Comparison of ENCODE assay signal across 8 cellular contexts in the genomic region with DNA sequence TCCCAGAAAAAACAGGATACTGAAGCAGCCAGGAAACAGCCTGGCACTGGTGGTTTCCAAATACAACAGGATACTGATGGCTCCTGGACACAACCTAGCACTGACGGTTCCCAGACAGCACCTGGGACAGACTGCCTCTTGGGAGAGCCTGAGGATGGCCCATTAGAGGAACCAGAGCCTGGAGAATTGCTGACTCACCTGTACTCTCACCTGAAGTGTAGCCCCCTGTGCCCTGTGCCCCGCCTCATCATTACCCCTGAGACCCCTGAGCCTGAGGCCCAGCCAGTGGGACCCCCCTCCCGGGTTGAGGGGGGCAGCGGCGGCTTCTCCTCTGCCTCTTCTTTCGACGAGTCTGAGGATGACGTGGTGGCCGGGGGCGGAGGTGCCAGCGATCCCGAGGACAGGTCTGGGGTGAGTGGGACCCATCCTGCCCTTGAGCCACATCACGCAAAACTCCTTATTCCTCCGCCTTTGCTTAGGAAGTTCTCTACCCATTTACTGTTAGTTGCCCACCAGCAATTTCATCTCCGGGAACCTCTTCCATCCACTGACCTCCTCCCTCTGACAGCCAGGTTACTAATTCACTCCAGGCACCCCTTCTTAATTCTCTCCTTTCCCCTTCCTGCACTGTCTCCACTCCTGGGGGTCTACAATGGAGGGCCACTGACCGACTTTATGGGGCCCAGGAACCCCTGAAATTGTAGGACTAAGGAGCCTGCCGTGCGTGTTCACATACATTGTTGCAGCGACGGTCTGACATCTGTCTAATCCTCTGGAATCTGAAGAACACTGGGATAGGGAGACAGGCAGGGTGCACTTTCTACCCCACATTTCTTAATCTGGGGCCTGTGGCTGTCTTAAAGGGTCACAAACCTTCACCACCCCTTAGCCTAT. TPM values are rescaled to one million over a fixed set of nuclear protein-coding genes. Genes with fewer than 3 reads are reported as not detected.
DNase-seq lines count a peak whose midpoint lies in the region; ATAC-seq, FAIRE-seq and TF ChIP-seq lines count a peak whose summit lies in the region.

No MANE protein-coding gene starts in this region.

- FAIRE-seq in K562 (lab: Jason Lieb, UNC) = peak; percentile 49

- 2% methylated on average over 19 of the region's 20 CpGs for WGBS in K562 (ENCODE audit: insufficient coverage, low coverage, missing lambda C conversion rate)

- peak overlapping the region; percentile 64; the same call in 1 of the 2 replicates for H2AFZ ChIP-seq in K562 (ENCODE audit: low read depth, low read length)

- H3K4me3 ChIP-seq in AG10803 (ENCODE audit: low read length) (peak overlapping the region; percentile 94), K562 (peak overlapping the region; percentile 62)

- no peak for TF ChIP-seq EP300 in K562 (IDR thresholded peaks at IDR 0.05; ENCODE audit: low read length)

- ATAC-seq in K562 = peak; percentile 6; the same call in 2 of the 3 replicates
- no peak for ATAC-seq in left lobe of liver

- TF ChIP-seq POLR2A in K562 (conservative IDR thresholded peaks at IDR 0.05) = no peak

- intact Hi-C loops in K562 (cut with micrococcal nuclease) = loop anchor here (2.0 kb wide), 1 partner anchor 33 kb away; a partner anchor contains a TSS

- peaks cover 21 to 55% of the 10 kb centered on the region in 2 experiments for H3K4me1 ChIP-seq in K562 (replicated peaks in 1 of 2; ENCODE audit: control insufficient read depth in 2 of 2, insufficient read depth in 2 of 2, low read length in 2 of 2)

- POLR2A ChIA-PET in K562 (lab: Yijun Ruan, JAX) = interaction anchor here (0.5 to 1.5 kb wide), 8 partner anchors 10 to 324 kb away, joined by 3 to 6 read pairs (median 3); no protein-coding TSS in a partner anchor

- H3K27ac ChIP-seq in KOPT-K1 (ENCODE audit: low read depth, low read length, poor library complexity, severe bottlenecking) (peak overlapping the region; percentile 72), K562 (ENCODE audit: extremely low read depth, low read depth, low read length) (peak overlapping the region; percentile 80), temporal lobe (ENCODE audit: low read depth, low read length) (peak overlapping the region; percentile 79)

- H3K9me1 ChIP-seq in K562 (ENCODE audit: control insufficient read depth, insufficient read depth, low read length) = no peaks in the 10 kb centered on the region

- no peaks in the 10 kb centered on the region for H3K36me3 ChIP-seq in KOPT-K1 (ENCODE audit: insufficient read depth, low read length)
- peaks cover 8% of the 10 kb centered on the region; the same call in 2 of the 3 replicates for H3K36me3 ChIP-seq in K562 (ENCODE audit: control insufficient read depth, insufficient read depth, low read length)

- BruUV-seq in K562 (replicated peaks; lab: Mats Ljungman, UMichigan) = no TSS peak

- in situ Hi-C loops in K562 (cut with MboI) = no loop called here

- no peaks in the 10 kb centered on the region for H3K27me3 ChIP-seq in K562 (ENCODE audit: control insufficient read depth in 2 of 2, insufficient read depth in 2 of 2, low read length in 2 of 2)

- DNase-seq in AG10803 (ENCODE audit: low read depth) = peak; percentile 18
- DNase-seq in K562 (ENCODE audit: extremely low read depth in 1 of 4, low spot score in 3 of 4) = peak in 3 of 4 experiments; percentile 38 to 46 (median 38)
- DNase-seq in left lobe of liver (ENCODE audit: low spot score) = peak; percentile 58
- no peak for DNase-seq in SIG-M5 (lab: John Stamatoyannopoulos, UW)
- DNase-seq in COR-L47 (lab: John Stamatoyannopoulos, UW) = no peak
- no peak for DNase-seq in SKM-1 (lab: John Stamatoyannopoulos, UW; ENCODE audit: unreplicated experiment)

- TF ChIP-seq CTCF in AG10803 (conservative IDR thresholded peaks at IDR 0.05; ENCODE audit: low read length) = no peak
- no peak for TF ChIP-seq CTCF in K562 (IDR thresholded peaks at IDR 0.05 in 2 of 3, conservative IDR thresholded peaks at IDR 0.05 in 1 of 3; ENCODE audit: insufficient read depth in 2 of 3, low read depth in 1 of 3, low read length in 3 of 3)

- no peaks in the 10 kb centered on the region for H4K20me1 ChIP-seq in K562 (replicated peaks; ENCODE audit: control insufficient read depth, insufficient read depth, low read length)

- CTCF ChIA-PET in K562 (lab: Yijun Ruan, JAX; ENCODE audit: low intra/inter-chr PET ratio) = no interaction called here

- peak overlapping the region; percentile 93 for H3K4me2 ChIP-seq in K562 (ENCODE audit: insufficient read depth, low read length)

- peaks cover 62% of the 10 kb centered on the region for H3K79me2 ChIP-seq in K562 (ENCODE audit: control insufficient read depth, insufficient read depth, low read length)

- H3K9ac ChIP-seq in K562 (ENCODE audit: insufficient read depth in 1 of 2, low read depth in 2 of 2, low read length in 2 of 2) = peak overlapping the region; percentile 79 to 90

- H3K9me3 ChIP-seq in KOPT-K1 (ENCODE audit: insufficient read depth, low read length, poor library complexity, severe bottlenecking) = no peaks in the 10 kb centered on the region
- H3K9me3 ChIP-seq in K562 (replicated peaks; ENCODE audit: control insufficient read depth, insufficient read depth, low read depth, low read length) = no peaks in the 10 kb centered on the region

- TF ChIP-seq RAD21 in K562 (CRISPR knock-in tag; conservative IDR thresholded peaks at IDR 0.05 in 1 of 2, IDR thresholded peaks at IDR 0.05 in 1 of 2) = no peak

RNA-seq across cellular contexts. Expression of a gene that starts 1.2 kb away (rescaled TPM):
- 7.8 and 24.0 TPM in 2 replicates for total RNA-seq in K562 (2011; cell fraction: chromatin; rRNA removed; ENCODE audit: low replicate concordance)
- 14.8 and 15.4 TPM in 2 replicates for total RNA-seq in K562 (2011; cell fraction: nucleolus; rRNA removed)
- 8.1 and 11.3 TPM in 2 replicates for total RNA-seq in K562 (2011; cell fraction: nucleoplasm; rRNA removed)
- 7.4 and 8.7 TPM in 2 replicates for total RNA-seq in K562 (2014; rRNA removed)
- 3.4 and 4.0 TPM in 2 replicates for total RNA-seq in K562 (2014; rRNA removed; fragmentation: Illumina TruSeq; extraction: Trizol)
- 4.7 and 5.1 TPM in 2 replicates for total RNA-seq in K562 (2015; rRNA removed; fragmentation: Illumina TruSeq; extraction: Trizol)
- 9.0 and 9.3 TPM in 2 replicates for total RNA-seq in K562 (2021)
- polyA plus RNA-seq in K562 (2011; rRNA removed) = 6.0 and 6.1 TPM in 2 replicates
- 6.4 and 8.6 TPM in 2 replicates for polyA plus RNA-seq in K562 (2011; cell fraction: cytosol; rRNA removed)
- 5.3 and 9.3 TPM in 2 replicates for polyA plus RNA-seq in K562 (2011; cell fraction: nucleus; rRNA removed)
- 6.0 and 10.0 TPM in 2 replicates for polyA plus RNA-seq in K562 (2012)
- 5.8 and 6.6 TPM in 2 replicates for polyA plus RNA-seq in K562 (2014; fragmentation: Illumina TruSeq; extraction: Trizol)
- polyA plus RNA-seq in K562 (2014; fragmentation: Nextera tagmentation; extraction: Ambion mirVana) = under 1 TPM; 0.08 to 0.22 TPM
- polyA plus RNA-seq in K562 (2014; rRNA removed) = 6.4 and 8.9 TPM in 2 replicates
- 7.3 and 9.6 TPM in 2 replicates for polyA minus RNA-seq in K562 (2011; rRNA and poly(A)+ RNA removed)
- 3.9 and 6.0 TPM in 2 replicates for polyA minus RNA-seq in K562 (2011; cell fraction: cytosol; rRNA and poly(A)+ RNA removed)
- 4.3 and 4.7 TPM in 2 replicates for polyA minus RNA-seq in K562 (2011; cell fraction: nucleus; rRNA and poly(A)+ RNA removed)
- total RNA-seq in left lobe of liver = 7.0 TPM
- 7.4 TPM for total RNA-seq in temporal lobe

RNA-seq across cellular contexts. Expression of a gene that starts 1.4 kb away (rescaled TPM):
- 33.1 and 73.6 TPM in 2 replicates for total RNA-seq in K562 (2011; cell fraction: chromatin; rRNA removed; ENCODE audit: low replicate concordance)
- total RNA-seq in K562 (2011; cell fraction: nucleolus; rRNA removed) = 54.3 and 55.7 TPM in 2 replicates
- 43.2 and 52.2 TPM in 2 replicates for total RNA-seq in K562 (2011; cell fraction: nucleoplasm; rRNA removed)
- total RNA-seq in K562 (2014; rRNA removed) (18.3 and 20.0 TPM in 2 replicates), K562 (2014; rRNA removed; fragmentation: Illumina TruSeq; extraction: Trizol) (5.2 and 5.5 TPM in 2 replicates), K562 (2015; rRNA removed; fragmentation: Illumina TruSeq; extraction: Trizol) (12.9 and 13.6 TPM in 2 replicates), K562 (2021) (24.0 and 27.2 TPM in 2 replicates), left lobe of liver (43.5 TPM), temporal lobe (28.8 TPM)
- polyA plus RNA-seq in K562 (2011; rRNA removed) (14.4 and 17.6 TPM in 2 replicates), K562 (2014; fragmentation: Illumina TruSeq; extraction: Trizol) (7.2 and 15.7 TPM in 2 replicates), K562 (2014; fragmentation: Nextera tagmentation; extraction: Ambion mirVana) (under 1 TPM; 0.41 to 0.51 TPM), K562 (2014; rRNA removed) (26.5 and 32.3 TPM in 2 replicates)
- polyA plus RNA-seq in K562 (2011; cell fraction: cytosol; rRNA removed) = 19.5 and 37.8 TPM in 2 replicates
- 55.8 and 89.2 TPM in 2 replicates for polyA plus RNA-seq in K562 (2011; cell fraction: nucleus; rRNA removed)
- polyA plus RNA-seq in K562 (2012) = 16.4 and 27.2 TPM in 2 replicates
- polyA minus RNA-seq in K562 (2011; rRNA and poly(A)+ RNA removed) = 7.3 and 13.0 TPM in 2 replicates
- 15.0 and 15.7 TPM in 2 replicates for polyA minus RNA-seq in K562 (2011; cell fraction: cytosol; rRNA and poly(A)+ RNA removed)
- 25.1 and 25.8 TPM in 2 replicates for polyA minus RNA-seq in K562 (2011; cell fraction: nucleus; rRNA and poly(A)+ RNA removed)

RNA-seq across cellular contexts. Expression of a gene that starts 27.7 kb away (rescaled TPM):
- 39.2 and 53.7 TPM in 2 replicates for total RNA-seq in K562 (2011; cell fraction: chromatin; rRNA removed; ENCODE audit: low replicate concordance)
- total RNA-seq in K562 (2011; cell fraction: nucleolus; rRNA removed) = 24.0 and 29.3 TPM in 2 replicates
- total RNA-seq in K562 (2011; cell fraction: nucleoplasm; rRNA removed) = 33.8 and 65.4 TPM in 2 replicates
- total RNA-seq in K562 (2014; rRNA removed) (10.3 and 12.2 TPM in 2 replicates), K562 (2014; rRNA removed; fragmentation: Illumina TruSeq; extraction: Trizol) (3.0 TPM in 2 replicates), K562 (2015; rRNA removed; fragmentation: Illumina TruSeq; extraction: Trizol) (5.0 and 5.7 TPM in 2 replicates), K562 (2021) (38.6 and 41.5 TPM in 2 replicates), left lobe of liver (21.7 TPM), temporal lobe (31.2 TPM)
- polyA plus RNA-seq in K562 (2011; rRNA removed) (6.6 and 9.2 TPM in 2 replicates), K562 (2014; fragmentation: Illumina TruSeq; extraction: Trizol) (9.0 and 13.7 TPM in 2 replicates), K562 (2014; fragmentation: Nextera tagmentation; extraction: Ambion mirVana) (under 1 TPM; 0.39 to 0.63 TPM), K562 (2014; rRNA removed) (16.1 and 18.8 TPM in 2 replicates)
- polyA plus RNA-seq in K562 (2011; cell fraction: cytosol; rRNA removed) = 6.5 and 15.8 TPM in 2 replicates
- polyA plus RNA-seq in K562 (2011; cell fraction: nucleus; rRNA removed) = 20.5 and 36.4 TPM in 2 replicates
- polyA plus RNA-seq in K562 (2012) = 12.7 and 13.9 TPM in 2 replicates
- 14.8 and 16.7 TPM in 2 replicates for polyA minus RNA-seq in K562 (2011; rRNA and poly(A)+ RNA removed)
- 4.8 and 6.4 TPM in 2 replicates for polyA minus RNA-seq in K562 (2011; cell fraction: cytosol; rRNA and poly(A)+ RNA removed)
- 7.8 and 8.3 TPM in 2 replicates for polyA minus RNA-seq in K562 (2011; cell fraction: nucleus; rRNA and poly(A)+ RNA removed)

RNA-seq across cellular contexts. Expression of a gene that starts 32.1 kb away (rescaled TPM):
- 17.6 and 35.1 TPM in 2 replicates for total RNA-seq in K562 (2011; cell fraction: chromatin; rRNA removed; ENCODE audit: low replicate concordance)
- 16.7 and 18.3 TPM in 2 replicates for total RNA-seq in K562 (2011; cell fraction: nucleolus; rRNA removed)
- total RNA-seq in K562 (2011; cell fraction: nucleoplasm; rRNA removed) = 22.2 and 28.6 TPM in 2 replicates
- 2.3 and 3.3 TPM in 2 replicates for total RNA-seq in K562 (2014; rRNA removed)
- total RNA-seq in K562 (2014; rRNA removed; fragmentation: Illumina TruSeq; extraction: Trizol) = 1.7 and 2.0 TPM in 2 replicates
- total RNA-seq in K562 (2015; rRNA removed; fragmentation: Illumina TruSeq; extraction: Trizol) = 1.7 and 2.9 TPM in 2 replicates
- 14.4 and 16.6 TPM in 2 replicates for total RNA-seq in K562 (2021)
- 4.9 and 12.9 TPM in 2 replicates for polyA plus RNA-seq in K562 (2011; rRNA removed)
- polyA plus RNA-seq in K562 (2011; cell fraction: cytosol; rRNA removed) = 10.8 and 11.7 TPM in 2 replicates
- 28.9 and 39.1 TPM in 2 replicates for polyA plus RNA-seq in K562 (2011; cell fraction: nucleus; rRNA removed)
- 14.9 and 28.4 TPM in 2 replicates for polyA plus RNA-seq in K562 (2012)
- polyA plus RNA-seq in K562 (2014; fragmentation: Illumina TruSeq; extraction: Trizol) = 12.8 and 13.1 TPM in 2 replicates
- polyA plus RNA-seq in K562 (2014; fragmentation: Nextera tagmentation; extraction: Ambion mirVana) = 1 to 10 TPM; 4.8 to 5.1 TPM
- polyA plus RNA-seq in K562 (2014; rRNA removed) = 7.5 and 8.5 TPM in 2 replicates
- 3.5 and 4.1 TPM in 2 replicates for polyA minus RNA-seq in K562 (2011; rRNA and poly(A)+ RNA removed)
- polyA minus RNA-seq in K562 (2011; cell fraction: cytosol; rRNA and poly(A)+ RNA removed) = 12.6 and 20.3 TPM in 2 replicates
- 3.8 and 7.0 TPM in 2 replicates for polyA minus RNA-seq in K562 (2011; cell fraction: nucleus; rRNA and poly(A)+ RNA removed)
- total RNA-seq in left lobe of liver = 8.9 TPM
- total RNA-seq in temporal lobe = 0.74 TPM

RNA-seq across cellular contexts. Expression of a gene that starts 32.9 kb away (rescaled TPM):
- total RNA-seq in K562 (2011; cell fraction: chromatin; rRNA removed; ENCODE audit: low replicate concordance) = 98.7 and 181 TPM in 2 replicates
- 171 and 186 TPM in 2 replicates for total RNA-seq in K562 (2011; cell fraction: nucleolus; rRNA removed)
- 154 and 155 TPM in 2 replicates for total RNA-seq in K562 (2011; cell fraction: nucleoplasm; rRNA removed)
- 311 and 436 TPM in 2 replicates for total RNA-seq in K562 (2014; rRNA removed)
- total RNA-seq in K562 (2014; rRNA removed; fragmentation: Illumina TruSeq; extraction: Trizol) = 83.8 and 106 TPM in 2 replicates
- total RNA-seq in K562 (2015; rRNA removed; fragmentation: Illumina TruSeq; extraction: Trizol) = 130 and 150 TPM in 2 replicates
- 185 and 193 TPM in 2 replicates for total RNA-seq in K562 (2021)
- polyA plus RNA-seq in K562 (2011; rRNA removed) = 230 and 371 TPM in 2 replicates
- polyA plus RNA-seq in K562 (2011; cell fraction: cytosol; rRNA removed) = 179 and 223 TPM in 2 replicates
- polyA plus RNA-seq in K562 (2011; cell fraction: nucleus; rRNA removed) = 665 and 764 TPM in 2 replicates
- 170 and 298 TPM in 2 replicates for polyA plus RNA-seq in K562 (2012)
- polyA plus RNA-seq in K562 (2014; fragmentation: Illumina TruSeq; extraction: Trizol) = 205 and 262 TPM in 2 replicates
- polyA plus RNA-seq in K562 (2014; fragmentation: Nextera tagmentation; extraction: Ambion mirVana) = 10 to 100 TPM; 16.3 to 24.7 TPM
- 210 and 224 TPM in 2 replicates for polyA plus RNA-seq in K562 (2014; rRNA removed)
- 186 and 256 TPM in 2 replicates for polyA minus RNA-seq in K562 (2011; rRNA and poly(A)+ RNA removed)
- polyA minus RNA-seq in K562 (2011; cell fraction: cytosol; rRNA and poly(A)+ RNA removed) = 217 TPM in 2 replicates
- 65.8 and 91.3 TPM in 2 replicates for polyA minus RNA-seq in K562 (2011; cell fraction: nucleus; rRNA and poly(A)+ RNA removed)
- 23.6 TPM for total RNA-seq in left lobe of liver
- 11.3 TPM for total RNA-seq in temporal lobe

Comparison
In these comparisons a context has a peak if more than half of its experiments do, and no peak if none do; other contexts are left out.
1. DNase-seq: peak in AG10803 (single experiment), K562 (3 of 4) and left lobe of liver (single experiment); none in SIG-M5 (single experiment), COR-L47 (single experiment) and SKM-1 (single experiment).
2. Peak in every context shown above with its lines, with median percentiles within 50 percentile points of each other: H3K27ac ChIP-seq.